In the genomic region with DNA sequence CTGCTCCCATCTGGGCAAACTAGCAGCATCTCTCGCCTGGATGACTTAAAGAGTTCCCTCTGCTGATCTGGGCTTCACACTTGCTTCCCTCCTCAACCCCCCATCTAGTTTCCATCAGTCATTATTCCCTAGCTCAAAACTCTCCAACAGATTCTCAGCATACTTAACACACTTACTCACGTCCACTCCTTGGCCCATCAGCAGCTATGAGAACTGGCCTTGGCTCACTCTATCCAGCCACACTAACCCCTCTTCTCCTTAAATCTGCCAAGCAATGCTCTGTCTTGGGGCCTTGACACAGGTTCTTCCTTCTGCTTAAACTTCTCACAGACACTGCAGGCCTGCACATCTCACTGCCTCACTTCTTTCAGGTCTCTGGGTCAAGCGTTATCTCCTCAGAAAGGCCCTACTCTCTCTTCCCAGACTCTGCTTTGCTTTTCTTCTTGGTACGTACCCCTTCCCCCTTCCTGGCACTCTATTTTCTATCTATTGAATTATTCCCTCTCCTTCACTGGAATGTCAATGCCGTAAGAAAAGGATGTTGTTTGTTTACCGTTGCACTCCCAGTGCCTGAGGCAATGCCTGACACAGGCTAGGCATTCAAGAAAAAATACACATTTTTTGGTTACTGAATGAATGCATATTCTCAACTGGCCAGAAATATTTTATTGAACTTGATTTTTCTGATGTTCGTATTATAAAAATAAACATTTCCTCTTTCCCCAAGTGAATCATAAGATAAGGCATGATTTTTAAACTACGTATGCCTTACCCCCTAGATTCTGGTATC, we compare ENCODE assay signal across 9 cellular contexts. TPM values are rescaled to one million over a fixed set of nuclear protein-coding genes. Genes with fewer than 3 reads are reported as not detected.
DNase-seq lines count a peak whose midpoint lies in the region; ATAC-seq, FAIRE-seq and TF ChIP-seq lines count a peak whose summit lies in the region.
"Had no signal": no experiment of that assay in that cellular context is flagged by ENCODE, and none has a peak within 500 bp of the region (broad histone marks: within the 10 kb centered on the region; RNA-seq: fewer than 3 reads in every experiment).

No MANE protein-coding gene starts in this region.

- intact Hi-C loops in left lung (cut with DNase I) (no loop called here), upper lobe of right lung (cut with DNase I) (no loop called here)

- H3K27ac ChIP-seq in HUES6 (ENCODE audit: low read depth, low read length) = no peak overlapping the region
- peak overlapping the region; percentile 19 to 50 for H3K27ac ChIP-seq in left lung
- peak overlapping the region; percentile 40 for H3K27ac ChIP-seq in upper lobe of right lung

- H3K4me3 ChIP-seq in HUES6 (ENCODE audit: low read depth, low read length) = 0 out of 2 replicates have a peak overlapping the region, but pooled peaks have one; percentile 2
- H3K4me3 ChIP-seq in bronchial epithelial cell (ENCODE audit: low read depth, low read length) = no peak overlapping the region
- H3K4me3 ChIP-seq in left lung = no peak overlapping the region
- no peak overlapping the region for H3K4me3 ChIP-seq in upper lobe of right lung

- H3K9me3 ChIP-seq in HUES6 (ENCODE audit: control insufficient read depth, insufficient read depth, low read depth, low read length) (no peaks in the 10 kb centered on the region; the same call in 1 of the 2 replicates), left lung (no peaks in the 10 kb centered on the region), upper lobe of right lung (no peaks in the 10 kb centered on the region)

- H3K36me3 ChIP-seq in HUES6 (ENCODE audit: control insufficient read depth, insufficient read depth, low read length) = no peaks in the 10 kb centered on the region
- H3K36me3 ChIP-seq in bronchial epithelial cell (ENCODE audit: control insufficient read depth, insufficient read depth, low read length) = peaks cover 1% of the 10 kb centered on the region
- no peaks in the 10 kb centered on the region for H3K36me3 ChIP-seq in left lung
- no peaks in the 10 kb centered on the region for H3K36me3 ChIP-seq in upper lobe of right lung

- no peak for TF ChIP-seq CTCF in bronchial epithelial cell (IDR thresholded peaks at IDR 0.05; ENCODE audit: insufficient read depth, low read length, severe bottlenecking)
- no peak for TF ChIP-seq CTCF in left lung (IDR thresholded peaks at IDR 0.05)
- TF ChIP-seq CTCF in upper lobe of right lung (IDR thresholded peaks at IDR 0.05) = no peak

- H3K27me3 ChIP-seq in HUES6 (ENCODE audit: control insufficient read depth, insufficient read depth, low read length) (no peaks in the 10 kb centered on the region), bronchial epithelial cell (ENCODE audit: control insufficient read depth, insufficient read depth, low read length) (no peaks in the 10 kb centered on the region), left lung (no peaks in the 10 kb centered on the region), upper lobe of right lung (no peaks in the 10 kb centered on the region)

- no peak for TF ChIP-seq POLR2A in GM12892 (IDR thresholded peaks at IDR 0.05; ENCODE audit: low read depth, low read length)

- ATAC-seq in left lung = peak; percentile 84
- ATAC-seq in upper lobe of right lung = peak; percentile 76
- no peak for ATAC-seq in HG03159 (IDR thresholded peaks at IDR 0.05; ENCODE audit: unreplicated experiment)
- ATAC-seq in HG03354 (IDR thresholded peaks at IDR 0.05; ENCODE audit: poor library complexity, severe bottlenecking, unreplicated experiment) = no peak
- ATAC-seq in GM19463 (IDR thresholded peaks at IDR 0.05; ENCODE audit: unreplicated experiment) = no peak

- no peak for FAIRE-seq in bronchial epithelial cell (lab: Jason Lieb, UNC)
- no peak for FAIRE-seq in GM12892 (lab: Jason Lieb, UNC)

- H3K4me1 ChIP-seq in HUES6 (ENCODE audit: control insufficient read depth, insufficient read depth, low read length) = peaks cover 34% of the 10 kb centered on the region
- peaks cover 11 to 19% of the 10 kb centered on the region in 2 donors for H3K4me1 ChIP-seq in left lung
- H3K4me1 ChIP-seq in upper lobe of right lung = peaks cover 29% of the 10 kb centered on the region

- DNase-seq in bronchial epithelial cell (ENCODE audit: low read depth) = peak; percentile 66
- no peak for DNase-seq in left lung
- no peak for DNase-seq in upper lobe of right lung
- no peak for DNase-seq in GM12892 (ENCODE audit: insufficient read length)
- DNase-seq: activated T-cell treated with anti-CD3 and anti-CD28 coated beads, Interleukin-2, amount 50 U/mL, for 24 hours had no signal

- H3K9ac ChIP-seq in HUES6 (ENCODE audit: low read length) = no peak overlapping the region

RNA-seq across cellular contexts. Expression of a gene that starts 41.4 kb away (rescaled TPM):
- total RNA-seq in bronchial epithelial cell = 75.3 and 88.3 TPM in 2 replicates
- total RNA-seq in left lung = 10 to 100 TPM; 57.0 to 71.9 TPM
- 59.8 TPM for total RNA-seq in upper lobe of right lung
- polyA plus RNA-seq in GM12892 (2012; ENCODE audit: missing spikeins) = 0.32 TPM

Comparison
In these comparisons a context has a peak if more than half of its experiments do, and no peak if none do; other contexts are left out.
1. ATAC-seq: peak in left lung (single experiment) and upper lobe of right lung (single experiment); none in HG03159 (single experiment), HG03354 (single experiment) and GM19463 (single experiment).